ENCODE assay signal across 30 cellular contexts in the genomic region with DNA sequence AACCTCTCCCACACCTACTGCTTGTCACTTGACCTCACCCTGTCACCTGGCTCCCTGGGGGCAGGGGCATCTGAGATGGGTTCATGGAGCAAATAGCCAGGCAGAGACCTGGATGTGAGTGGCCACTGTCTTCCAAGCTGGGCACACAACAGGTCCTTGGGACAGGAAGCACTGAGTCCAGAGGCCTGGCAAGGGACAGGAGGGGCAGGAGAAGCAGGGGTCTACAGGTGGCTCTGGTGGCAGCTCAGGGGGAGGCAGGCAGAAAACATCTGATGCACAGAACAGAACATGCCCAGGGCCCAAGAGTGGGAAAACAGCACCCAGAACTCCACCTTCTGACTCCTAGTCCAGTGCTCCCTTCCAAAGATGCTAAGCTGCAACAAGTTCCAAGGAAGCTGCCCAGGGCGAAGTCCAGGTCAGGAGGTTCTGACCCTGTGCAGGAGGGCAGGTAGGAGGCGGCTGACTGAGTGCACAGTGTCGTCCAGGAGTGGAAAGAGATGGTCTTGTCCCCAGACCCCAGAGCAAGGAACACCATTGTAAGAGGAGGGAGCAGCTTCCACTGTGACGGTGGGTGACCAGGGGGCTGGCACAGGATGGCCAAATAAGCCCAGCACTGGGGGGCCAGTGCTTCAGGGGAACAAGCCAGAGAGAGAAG. TPM values are rescaled to one million over a fixed set of nuclear protein-coding genes. Genes with fewer than 3 reads are reported as not detected.
DNase-seq lines count a peak whose midpoint lies in the region; ATAC-seq and TF ChIP-seq lines count a peak whose summit lies in the region.
"Had no signal": no experiment of that assay in that cellular context is flagged by ENCODE, and none has a peak within 500 bp of the region (broad histone marks: within the 10 kb centered on the region; RNA-seq: fewer than 3 reads in every experiment).

No MANE protein-coding gene starts in this region.

- CTCF ChIA-PET in activated naive CD4-positive, alpha-beta T cell treated with anti-CD3 and anti-CD28 coated beads, Interleukin-2, amount 10 ng/mL, durations not matched to agents 7 days and 5 days (lab: Charles Lee) = interaction anchor here (1.3 kb wide), 1 partner anchor 18 kb away, joined by 7 read pairs; no protein-coding TSS in a partner anchor
- CTCF ChIA-PET in SK-N-SH (lab: Yijun Ruan, JAX) = interaction anchor here (2.1 kb wide), 1 partner anchor 18 kb away, joined by 8 read pairs; no protein-coding TSS in a partner anchor

- no peak for TF ChIP-seq EP300 in SK-N-SH (IDR thresholded peaks at IDR 0.05; ENCODE audit: borderline replicate concordance in 1 of 2, low read depth in 1 of 2, low read length in 1 of 2)

- WGBS in SK-N-SH (ENCODE audit: low lambda C conversion rate) = no CpG with 5 or more reads among the region's 4 CpGs

- H3F3A ChIP-seq in SU-DHL-6 (ENCODE audit: insufficient read depth) (peaks cover 65% of the 10 kb centered on the region), SK-N-SH (replicated peaks; ENCODE audit: insufficient read depth) (no peaks in the 10 kb centered on the region)

- H3K79me2 ChIP-seq in SU-DHL-6 (ENCODE audit: insufficient read depth, low read length) (peaks cover 26% of the 10 kb centered on the region), SK-N-SH (ENCODE audit: insufficient read depth) (no peaks in the 10 kb centered on the region)
- H3K79me2 ChIP-seq: parathyroid adenoma had no signal

- H3K27ac Mint-ChIP-seq in activated naive CD4-positive, alpha-beta T cell treated with anti-CD3 and anti-CD28 coated beads, Interleukin-2, amount 50 U/mL, for 24 hours = peak overlapping the region; percentile 51
- no peak overlapping the region for H3K27ac Mint-ChIP-seq in activated naive CD4-positive, alpha-beta T cell treated with anti-CD3 and anti-CD28 coated beads, Interleukin-2, amount 10 ng/mL, durations not matched to agents 7 days and 5 days
- peak overlapping the region; percentile 95 for H3K27ac Mint-ChIP-seq in stimulated activated naive B cell treated with anti-CD40 and anti-IgM and Interleukin-4, amounts not matched to agents 10 μg/mL and 1 μg/mL and 100 μg/mL, for 72 hours
- H3K27ac Mint-ChIP-seq: activated naive CD8-positive, alpha-beta T cell treated with anti-CD3 and anti-CD28 coated beads for 36 hours had no signal

- H3K9me3 ChIP-seq in SU-DHL-6 (ENCODE audit: insufficient read depth, low read length) = no peaks in the 10 kb centered on the region
- no peaks in the 10 kb centered on the region for H3K9me3 ChIP-seq in SK-N-SH
- H3K9me3 ChIP-seq: heart left ventricle, left lung, Peyer's patch had no signal

- H3K4me1 Mint-ChIP-seq in activated naive CD4-positive, alpha-beta T cell treated with anti-CD3 and anti-CD28 coated beads, Interleukin-2, amount 50 U/mL, for 24 hours = peaks cover 25% of the 10 kb centered on the region
- H3K4me1 Mint-ChIP-seq in activated naive CD4-positive, alpha-beta T cell treated with anti-CD3 and anti-CD28 coated beads, Interleukin-2, amount 10 ng/mL, durations not matched to agents 7 days and 5 days = peaks cover 18% of the 10 kb centered on the region
- peaks cover 53 to 87% of the 10 kb centered on the region in 2 donors for H3K4me1 Mint-ChIP-seq in stimulated activated naive B cell treated with anti-CD40 and anti-IgM and Interleukin-4, amounts not matched to agents 10 μg/mL and 1 μg/mL and 100 μg/mL, for 72 hours

- TF ChIP-seq CTCF in SU-DHL-6 (IDR thresholded peaks at IDR 0.05; ENCODE audit: insufficient read depth, low read length, poor library complexity, severe bottlenecking) = no peak
- no peak for TF ChIP-seq CTCF in SK-N-SH (IDR thresholded peaks at IDR 0.05)

- H3K9ac ChIP-seq in SU-DHL-6 (ENCODE audit: low read length) (peak overlapping the region; percentile 94; the same call in 1 of the 2 replicates), SK-N-SH (no peak overlapping the region)
- H3K9ac ChIP-seq: parathyroid adenoma had no signal

- peaks cover 0 to under 1% of the 10 kb centered on the region in 2 experiments; a peak in 2 of 4 replicates for H3K4me1 ChIP-seq in SK-N-SH (ENCODE audit: control insufficient read depth in 1 of 2, insufficient read depth in 2 of 2, low read depth in 1 of 2, low read length in 1 of 2)
- H3K4me1 ChIP-seq: parathyroid adenoma had no signal

- H3K9me2 ChIP-seq in SU-DHL-6 (replicated peaks; ENCODE audit: insufficient read depth, low read length) = no peaks in the 10 kb centered on the region
- no peaks in the 10 kb centered on the region for H3K9me2 ChIP-seq in SK-N-SH

- H3K36me3 ChIP-seq in SU-DHL-6 (ENCODE audit: low read length) (no peaks in the 10 kb centered on the region; the same call in 1 of the 2 replicates), SK-N-SH (replicated peaks in 1 of 2; ENCODE audit: control insufficient read depth in 1 of 2, insufficient read depth in 2 of 2, low read length in 1 of 2) (no peaks in the 10 kb centered on the region)
- H3K36me3 ChIP-seq: heart left ventricle, left lung, Peyer's patch had no signal

- TF ChIP-seq RAD21 in SK-N-SH (IDR thresholded peaks at IDR 0.05; ENCODE audit: low read length) = no peak

- H3K4me3 ChIP-seq in SU-DHL-6 (ENCODE audit: insufficient read depth, low read length, poor library complexity, severe bottlenecking) (no peak overlapping the region), SK-N-SH (ENCODE audit: low read depth in 2 of 2, low read length in 1 of 2) (no peak overlapping the region)
- H3K4me3 ChIP-seq: heart left ventricle, left lung, skin epidermis had no signal

- H3K27me3 Mint-ChIP-seq in activated naive CD4-positive, alpha-beta T cell treated with anti-CD3 and anti-CD28 coated beads, Interleukin-2, amount 50 U/mL, for 24 hours = no peaks in the 10 kb centered on the region
- H3K27me3 Mint-ChIP-seq in activated naive CD4-positive, alpha-beta T cell treated with anti-CD3 and anti-CD28 coated beads, Interleukin-2, amount 10 ng/mL, durations not matched to agents 7 days and 5 days = peaks cover 93% of the 10 kb centered on the region
- no peaks in the 10 kb centered on the region for H3K27me3 Mint-ChIP-seq in stimulated activated naive B cell treated with anti-CD40 and anti-IgM and Interleukin-4, amounts not matched to agents 10 μg/mL and 1 μg/mL and 100 μg/mL, for 72 hours

- H3K27me3 ChIP-seq in SU-DHL-6 (ENCODE audit: low read length) (no peaks in the 10 kb centered on the region), SK-N-SH (ENCODE audit: insufficient read depth) (no peaks in the 10 kb centered on the region)

- H3K9me3 Mint-ChIP-seq in activated naive CD4-positive, alpha-beta T cell treated with anti-CD3 and anti-CD28 coated beads, Interleukin-2, amount 50 U/mL, for 24 hours = no peaks in the 10 kb centered on the region
- no peaks in the 10 kb centered on the region for H3K9me3 Mint-ChIP-seq in activated naive CD4-positive, alpha-beta T cell treated with anti-CD3 and anti-CD28 coated beads, Interleukin-2, amount 10 ng/mL, durations not matched to agents 7 days and 5 days
- no peaks in the 10 kb centered on the region for H3K9me3 Mint-ChIP-seq in stimulated activated naive B cell treated with anti-CD40 and anti-IgM and Interleukin-4, amounts not matched to agents 10 μg/mL and 1 μg/mL and 100 μg/mL, for 72 hours
- H3K9me3 Mint-ChIP-seq: activated naive CD8-positive, alpha-beta T cell treated with anti-CD3 and anti-CD28 coated beads for 36 hours; neural crest cell had no signal

- POLR2A ChIA-PET in SK-N-SH (lab: Yijun Ruan, JAX) = no interaction called here

- H2AFZ ChIP-seq in SU-DHL-6 (ENCODE audit: low read depth, low read length, severe bottlenecking) = no peak overlapping the region
- H2AFZ ChIP-seq in SK-N-SH (ENCODE audit: low read depth) = no peak overlapping the region
- H2AFZ ChIP-seq: parathyroid adenoma had no signal

- H3K4me2 ChIP-seq in SU-DHL-6 (ENCODE audit: low read depth, low read length, poor library complexity, severe bottlenecking) (peak overlapping the region; percentile 95), SK-N-SH (no peak overlapping the region)

- no peak for ATAC-seq in stimulated activated naive B cell treated with anti-CD40 and anti-IgM and Interleukin-4, amounts not matched to agents 10 μg/mL and 1 μg/mL and 100 μg/mL, for 72 hours (replicated peaks)
- ATAC-seq: HCT116, heart left ventricle, left lung had no signal

- DNase-seq in activated naive CD4-positive, alpha-beta T cell treated with anti-CD3 and anti-CD28 coated beads, Interleukin-2, amount 10 ng/mL, durations not matched to agents 7 days and 5 days = no peak
- DNase-seq in stimulated activated naive B cell treated with anti-CD40 and anti-IgM and Interleukin-4, amounts not matched to agents 10 μg/mL and 1 μg/mL and 100 μg/mL, for 72 hours = no peak
- DNase-seq in SK-N-SH = no peak
- no peak for DNase-seq in NCI-H1694 (lab: John Stamatoyannopoulos, UW)
- DNase-seq: 8988T; activated CD4-positive, alpha-beta T cell treated with anti-CD3 and anti-CD28 coated beads for 48 hours; activated effector memory CD4-positive, alpha-beta T cell treated with Interleukin-2 at 50 U/mL for 16 hours; activated naive CD8-positive, alpha-beta T cell treated with anti-CD3 and anti-CD28 coated beads for 36 hours; activated T-cell treated with anti-CD3 and anti-CD28 coated beads for 4 hours; anterior cingulate cortex; foreskin melanocyte; heart left ventricle; islet precursor cell; left lung; mesendoderm; NCI-H1436 treated with DMSO at 0.1 percent for 48 hours; NCI-H2107; Peyer's patch; retina; SHP77 treated with DMSO at 0.1 percent for 48 hours; stimulated activated naive CD4-positive, alpha-beta T cell treated with Interleukin-2 at 50 U/mL for 16 hours; T-helper 9 cell had no signal

- H4K20me1 ChIP-seq in SU-DHL-6 (ENCODE audit: low read depth, low read length) = no peaks in the 10 kb centered on the region
- H4K20me1 ChIP-seq in SK-N-SH (ENCODE audit: insufficient read depth) = no peaks in the 10 kb centered on the region

- H3K4me3 Mint-ChIP-seq in activated naive CD4-positive, alpha-beta T cell treated with anti-CD3 and anti-CD28 coated beads, Interleukin-2, amount 50 U/mL, for 24 hours = no peak overlapping the region
- H3K4me3 Mint-ChIP-seq in activated naive CD4-positive, alpha-beta T cell treated with anti-CD3 and anti-CD28 coated beads, Interleukin-2, amount 10 ng/mL, durations not matched to agents 7 days and 5 days = no peak overlapping the region
- H3K4me3 Mint-ChIP-seq in stimulated activated naive B cell treated with anti-CD40 and anti-IgM and Interleukin-4, amounts not matched to agents 10 μg/mL and 1 μg/mL and 100 μg/mL, for 72 hours = peak overlapping the region; percentile 96 to 100
- H3K4me3 Mint-ChIP-seq: activated naive CD8-positive, alpha-beta T cell treated with anti-CD3 and anti-CD28 coated beads for 36 hours had no signal

- H3K36me3 Mint-ChIP-seq in activated naive CD4-positive, alpha-beta T cell treated with anti-CD3 and anti-CD28 coated beads, Interleukin-2, amount 50 U/mL, for 24 hours = no peaks in the 10 kb centered on the region
- H3K36me3 Mint-ChIP-seq in activated naive CD4-positive, alpha-beta T cell treated with anti-CD3 and anti-CD28 coated beads, Interleukin-2, amount 10 ng/mL, durations not matched to agents 7 days and 5 days = no peaks in the 10 kb centered on the region
- H3K36me3 Mint-ChIP-seq in stimulated activated naive B cell treated with anti-CD40 and anti-IgM and Interleukin-4, amounts not matched to agents 10 μg/mL and 1 μg/mL and 100 μg/mL, for 72 hours = peaks cover 48 to 55% of the 10 kb centered on the region in 2 donors

- H3K27ac ChIP-seq in SU-DHL-6 (ENCODE audit: low read depth, low read length) = peak overlapping the region; percentile 94
- no peak overlapping the region for H3K27ac ChIP-seq in SK-N-SH (ENCODE audit: low read depth in 2 of 2, low read length in 1 of 2)
- H3K27ac ChIP-seq: heart left ventricle, left lung, parathyroid adenoma, skin epidermis, VCaP had no signal

RNA-seq across cellular contexts. Expression of gene TNFRSF13C, which starts 3.5 kb away (rescaled TPM):
- polyA plus RNA-seq in SK-N-SH (2012; rRNA removed) = 0.10 and 0.12 TPM in 2 replicates
- 0.03 TPM in 1 of 2 replicates, not detected in the other for polyA plus RNA-seq in SK-N-SH (2012; cell fraction: cytosol; rRNA removed)
- 1.3 and 1.9 TPM in 2 replicates for polyA plus RNA-seq in SK-N-SH (2012; cell fraction: nucleus; rRNA removed)

RNA-seq across cellular contexts. Expression of gene SHISA8, which starts 8.2 kb away (rescaled TPM):
- not detected in 2 replicates for polyA plus RNA-seq in SK-N-SH (2012; rRNA removed)
- not detected in 2 replicates for polyA plus RNA-seq in SK-N-SH (2012; cell fraction: cytosol; rRNA removed)
- not detected in 2 replicates for polyA plus RNA-seq in SK-N-SH (2012; cell fraction: nucleus; rRNA removed)
- polyA plus RNA-seq: urinary bladder had no signal

RNA-seq across cellular contexts. Expression of gene CENPM, which starts 23.9 kb away (rescaled TPM):
- polyA plus RNA-seq in SK-N-SH (2012; rRNA removed) = 8.1 and 15.6 TPM in 2 replicates
- 4.9 and 8.5 TPM in 2 replicates for polyA plus RNA-seq in SK-N-SH (2012; cell fraction: cytosol; rRNA removed)
- polyA plus RNA-seq in SK-N-SH (2012; cell fraction: nucleus; rRNA removed) = 12.6 and 17.3 TPM in 2 replicates

RNA-seq across cellular contexts. Expression of gene SEPTIN3, which starts 46.2 kb away (rescaled TPM):
- 0.35 and 0.89 TPM in 2 replicates for polyA plus RNA-seq in SK-N-SH (2012; rRNA removed)
- 0.62 and 1.1 TPM in 2 replicates for polyA plus RNA-seq in SK-N-SH (2012; cell fraction: cytosol; rRNA removed)
- 0.34 and 0.37 TPM in 2 replicates for polyA plus RNA-seq in SK-N-SH (2012; cell fraction: nucleus; rRNA removed)

Comparison
In these comparisons a context has a peak if more than half of its experiments do, and no peak if none do; other contexts are left out.
1. H3K4me3 Mint-ChIP-seq: peak in stimulated activated naive B cell treated with anti-CD40 and anti-IgM and Interleukin-4, amounts not matched to agents 10 μg/mL and 1 μg/mL and 100 μg/mL, for 72 hours (2 of 2); none in activated naive CD4-positive, alpha-beta T cell treated with anti-CD3 and anti-CD28 coated beads, Interleukin-2, amount 50 U/mL, for 24 hours (single experiment) and activated naive CD4-positive, alpha-beta T cell treated with anti-CD3 and anti-CD28 coated beads, Interleukin-2, amount 10 ng/mL, durations not matched to agents 7 days and 5 days (single experiment).